29 cellular contexts compared by ENCODE assay signal in the genomic region with DNA sequence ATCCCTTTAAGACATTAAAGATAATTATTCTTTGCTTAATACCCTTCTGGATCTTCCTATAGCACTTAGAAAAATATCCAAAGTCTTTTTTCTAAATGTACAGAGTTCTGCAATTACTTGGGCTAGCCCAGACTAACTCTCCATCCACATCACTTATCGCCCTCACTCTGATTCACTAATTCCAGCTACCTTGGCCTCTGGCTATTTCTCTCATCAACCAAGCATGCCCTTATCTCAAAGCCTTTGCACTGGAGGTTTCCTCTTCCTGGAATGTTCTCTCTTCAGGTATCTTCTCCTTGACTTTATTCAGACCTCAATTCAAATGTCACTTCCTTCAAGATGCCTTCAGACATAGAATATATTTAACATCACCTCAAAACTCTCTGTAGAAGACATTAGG.
"Had no signal": no experiment of that assay in that cellular context is flagged by ENCODE, and none has a peak within 500 bp of the region (broad histone marks: within the 10 kb centered on the region; RNA-seq: fewer than 3 reads in every experiment).

No MANE protein-coding gene starts in this region.

- H3K36me3 ChIP-seq: ascending aorta, breast epithelium, esophagus squamous epithelium had no signal

- H3K9me3 ChIP-seq: breast epithelium, esophagus squamous epithelium had no signal

- H3K4me1 ChIP-seq: ascending aorta, breast epithelium, esophagus squamous epithelium had no signal

- H3K27me3 ChIP-seq: ascending aorta, breast epithelium, dorsolateral prefrontal cortex, esophagus squamous epithelium had no signal

- H3K36me3 Mint-ChIP-seq: activated CD4-positive, alpha-beta memory T cell treated with anti-CD3 and anti-CD28 coated beads for 36 hours; activated CD8-positive, alpha-beta memory T cell treated with anti-CD3 and anti-CD28 coated beads, Interleukin-2, amount 10 ng/mL, durations not matched to agents 7 days and 5 days; activated naive CD4-positive, alpha-beta T cell treated with anti-CD3 and anti-CD28 coated beads, Interleukin-2, amount 10 ng/mL, durations not matched to agents 7 days and 5 days; activated naive CD4-positive, alpha-beta T cell treated with anti-CD3 and anti-CD28 coated beads, Interleukin-2, amount 50 U/mL, for 72 hours; activated naive CD8-positive, alpha-beta T cell treated with anti-CD3 and anti-CD28 coated beads, Interleukin-2, amount 10 ng/mL, durations not matched to agents 7 days and 5 days; brain had no signal

- H3K27ac ChIP-seq: ascending aorta, breast epithelium, coronary artery, dorsolateral prefrontal cortex, epithelial cell of prostate, esophagus squamous epithelium had no signal

- H3K9me3 Mint-ChIP-seq: activated CD4-positive, alpha-beta memory T cell treated with anti-CD3 and anti-CD28 coated beads for 36 hours; activated CD4-positive, alpha-beta T cell treated with anti-CD3 and anti-CD28 coated beads, Interleukin-2, amount 10 ng/mL, durations not matched to agents 24 days and 14 days; activated naive CD4-positive, alpha-beta T cell treated with anti-CD3 and anti-CD28 coated beads, Interleukin-2, amount 10 ng/mL, durations not matched to agents 7 days and 5 days; activated naive CD8-positive, alpha-beta T cell treated with anti-CD3 and anti-CD28 coated beads, Interleukin-2, amount 10 ng/mL, durations not matched to agents 7 days and 5 days; activated T-helper 1 cell treated with anti-CD3 and anti-CD28 coated beads, Interleukin-12 subunit alpha, Interleukin-12 subunit beta, Interleukin-2, Interleukin-4 antibody, amounts not matched to agents 30 ng/mL and 10 ng/mL and 1 ng/mL, durations not matched to agents 14 hours and 24 hours and 36 hours; activated T-helper 2 cell treated with anti-CD3 and anti-CD28 coated beads, Interferon-gamma antibody, Interleukin-2, Interleukin-4, amounts not matched to agents 10 μg/mL and 5 μg/mL and 100 μg/mL, durations not matched to agents 14 hours and 24 hours and 36 hours; brain had no signal

- H3K27me3 Mint-ChIP-seq: activated CD4-positive, alpha-beta memory T cell treated with anti-CD3 and anti-CD28 coated beads for 36 hours; activated CD4-positive, alpha-beta T cell treated with anti-CD3 and anti-CD28 coated beads, Interleukin-2, amount 10 ng/mL, durations not matched to agents 24 days and 14 days; activated CD8-positive, alpha-beta memory T cell treated with anti-CD3 and anti-CD28 coated beads, Interleukin-2, amount 10 ng/mL, durations not matched to agents 7 days and 5 days; activated naive CD4-positive, alpha-beta T cell treated with anti-CD3 and anti-CD28 coated beads, Interleukin-2, amount 10 ng/mL, durations not matched to agents 7 days and 5 days; activated naive CD8-positive, alpha-beta T cell treated with anti-CD3 and anti-CD28 coated beads, Interleukin-2, amount 10 ng/mL, durations not matched to agents 7 days and 5 days; central memory CD8-positive, alpha-beta T cell; dendritic cell treated with granulocyte-macrophage colony-stimulating factor and Interleukin-4, amounts not matched to agents 40 ng/mL and 50 ng/mL, for 4 days; effector memory CD8-positive, alpha-beta T cell had no signal

- H3K4me1 Mint-ChIP-seq: activated CD4-positive, alpha-beta T cell treated with anti-CD3 and anti-CD28 coated beads for 36 hours; activated CD4-positive, alpha-beta T cell treated with anti-CD3 and anti-CD28 coated beads, Interleukin-2, amount 10 ng/mL, durations not matched to agents 24 days and 14 days; activated CD8-positive, alpha-beta memory T cell treated with anti-CD3 and anti-CD28 coated beads, Interleukin-2, amount 10 ng/mL, durations not matched to agents 7 days and 5 days; activated naive CD4-positive, alpha-beta T cell treated with anti-CD3 and anti-CD28 coated beads, Interleukin-2, amount 10 ng/mL, durations not matched to agents 7 days and 5 days; activated naive CD8-positive, alpha-beta T cell treated with anti-CD3 and anti-CD28 coated beads, Interleukin-2, amount 10 ng/mL, durations not matched to agents 7 days and 5 days; brain; central memory CD8-positive, alpha-beta T cell had no signal

- DNase-seq: activated CD4-positive, alpha-beta memory T cell treated with anti-CD3 and anti-CD28 coated beads for 36 hours; activated CD4-positive, alpha-beta T cell treated with anti-CD3 and anti-CD28 coated beads for 36 hours; activated CD4-positive, alpha-beta T cell treated with anti-CD3 and anti-CD28 coated beads, Interleukin-2, amount 10 ng/mL, durations not matched to agents 24 days and 14 days; activated CD4-positive, CD25-positive, alpha-beta regulatory T cell; activated CD4-positive, CD25-positive, alpha-beta regulatory T cell treated with anti-CD3 and anti-CD28 coated beads, Interleukin-2, amount 50 U/mL, for 72 hours; activated CD8-positive, alpha-beta memory T cell treated with anti-CD3 and anti-CD28 coated beads, Interleukin-2, amount 10 ng/mL, durations not matched to agents 7 days and 5 days; activated CD8-positive, alpha-beta memory T cell treated with anti-CD3 and anti-CD28 coated beads, Interleukin-2, amount 50 U/mL, for 4 hours; activated CD8-positive, alpha-beta T cell treated with anti-CD3 and anti-CD28 coated beads, Interleukin-2, amount 10 ng/mL, durations not matched to agents 7 days and 5 days; activated gamma-delta T cell; activated naive CD4-positive, alpha-beta T cell; activated naive CD4-positive, alpha-beta T cell treated with anti-CD3 and anti-CD28 coated beads, Interleukin-2, amount 10 ng/mL, durations not matched to agents 7 days and 5 days; activated naive CD8-positive, alpha-beta T cell treated with anti-CD3 and anti-CD28 coated beads, Interleukin-2, amount 10 ng/mL, durations not matched to agents 7 days and 5 days; activated T-cell treated with anti-CD3 and anti-CD28 coated beads, Interleukin-2, amount 50 U/mL, for 1 hour; activated T-cell treated with anti-CD3 and anti-CD28 coated beads, Interleukin-2, amount 50 U/mL, for 48 hours; dorsolateral prefrontal cortex; effector memory CD8-positive, alpha-beta T cell; esophagus squamous epithelium; head of caudate nucleus; T-helper 2 cell had no signal

- ATAC-seq: activated CD4-positive, alpha-beta T cell treated with anti-CD3 and anti-CD28 coated beads for 36 hours; activated CD8-positive, alpha-beta memory T cell treated with anti-CD3 and anti-CD28 coated beads, Interleukin-2, amount 10 ng/mL, durations not matched to agents 7 days and 5 days; activated CD8-positive, alpha-beta T cell treated with anti-CD3 and anti-CD28 coated beads, Interleukin-2, amount 10 ng/mL, durations not matched to agents 7 days and 5 days; activated naive CD4-positive, alpha-beta T cell treated with anti-CD3 and anti-CD28 coated beads, Interleukin-2, amount 50 U/mL, for 72 hours; effector memory CD8-positive, alpha-beta T cell had no signal

- H3K27ac Mint-ChIP-seq: activated CD4-positive, alpha-beta memory T cell treated with anti-CD3 and anti-CD28 coated beads for 36 hours; activated CD4-positive, alpha-beta T cell treated with anti-CD3 and anti-CD28 coated beads for 36 hours; activated CD4-positive, alpha-beta T cell treated with anti-CD3 and anti-CD28 coated beads, Interleukin-2, amount 10 ng/mL, durations not matched to agents 24 days and 14 days; activated CD8-positive, alpha-beta memory T cell treated with anti-CD3 and anti-CD28 coated beads, Interleukin-2, amount 10 ng/mL, durations not matched to agents 7 days and 5 days; activated CD8-positive, alpha-beta T cell treated with anti-CD3 and anti-CD28 coated beads, Interleukin-2, amount 10 ng/mL, durations not matched to agents 7 days and 5 days; activated naive CD4-positive, alpha-beta T cell treated with anti-CD3 and anti-CD28 coated beads, Interleukin-2, amount 10 ng/mL, durations not matched to agents 7 days and 5 days; activated naive CD4-positive, alpha-beta T cell treated with anti-CD3 and anti-CD28 coated beads, Interleukin-2, amount 50 U/mL, for 72 hours; activated naive CD8-positive, alpha-beta T cell treated with anti-CD3 and anti-CD28 coated beads, Interleukin-2, amount 10 ng/mL, durations not matched to agents 7 days and 5 days; activated T-helper 1 cell treated with anti-CD3 and anti-CD28 coated beads, Interleukin-12 subunit alpha, Interleukin-12 subunit beta, Interleukin-2, Interleukin-4 antibody, amounts not matched to agents 30 ng/mL and 10 ng/mL and 1 ng/mL, durations not matched to agents 14 hours and 24 hours and 36 hours; activated T-helper 2 cell treated with anti-CD3 and anti-CD28 coated beads, Interferon-gamma antibody, Interleukin-2, Interleukin-4, amounts not matched to agents 10 μg/mL and 5 μg/mL and 100 μg/mL, durations not matched to agents 14 hours and 24 hours and 36 hours; brain; dendritic cell treated with granulocyte-macrophage colony-stimulating factor and Interleukin-4, amounts not matched to agents 40 ng/mL and 50 ng/mL, for 4 days; effector memory CD8-positive, alpha-beta T cell had no signal

- H3K4me3 Mint-ChIP-seq: activated CD4-positive, alpha-beta memory T cell treated with anti-CD3 and anti-CD28 coated beads for 36 hours; activated CD4-positive, alpha-beta T cell treated with anti-CD3 and anti-CD28 coated beads for 36 hours; activated CD4-positive, alpha-beta T cell treated with anti-CD3 and anti-CD28 coated beads, Interleukin-2, amount 10 ng/mL, durations not matched to agents 24 days and 14 days; activated CD8-positive, alpha-beta memory T cell treated with anti-CD3 and anti-CD28 coated beads, Interleukin-2, amount 10 ng/mL, durations not matched to agents 7 days and 5 days; activated CD8-positive, alpha-beta T cell treated with anti-CD3 and anti-CD28 coated beads, Interleukin-2, amount 10 ng/mL, durations not matched to agents 7 days and 5 days; activated naive CD4-positive, alpha-beta T cell treated with anti-CD3 and anti-CD28 coated beads, Interleukin-2, amount 10 ng/mL, durations not matched to agents 7 days and 5 days; activated naive CD8-positive, alpha-beta T cell treated with anti-CD3 and anti-CD28 coated beads, Interleukin-2, amount 10 ng/mL, durations not matched to agents 7 days and 5 days; activated T-helper 1 cell treated with anti-CD3 and anti-CD28 coated beads, Interleukin-12 subunit alpha, Interleukin-12 subunit beta, Interleukin-2, Interleukin-4 antibody, amounts not matched to agents 30 ng/mL and 10 ng/mL and 1 ng/mL, durations not matched to agents 14 hours and 24 hours and 36 hours; brain; central memory CD8-positive, alpha-beta T cell; dendritic cell treated with granulocyte-macrophage colony-stimulating factor and Interleukin-4, amounts not matched to agents 40 ng/mL and 50 ng/mL, for 4 days; effector memory CD8-positive, alpha-beta T cell had no signal

- H3K4me3 ChIP-seq: ascending aorta, breast epithelium, coronary artery, dorsolateral prefrontal cortex, esophagus squamous epithelium had no signal
